1 cellular context compared by ENCODE assay signal in genomic region chr2:208359632-208359986, GRCh38.
TF ChIP-seq lines count a peak whose summit lies in the region.

No MANE protein-coding gene starts in this region.

TF ChIP-seq in GM12878, 131 proteins besides CTCF, POLR2A, EP300 and RAD21 (continued from another document):
- TF ChIP-seq TCF12 (IDR thresholded peaks at IDR 0.05; ENCODE audit: low read depth, low read length) (no peak), MYB (IDR thresholded peaks at IDR 0.05; ENCODE audit: borderline replicate concordance, low read depth, low read length) (no peak), CBFB (IDR thresholded peaks at IDR 0.05; ENCODE audit: low read depth) (no peak), NR2C1 (IDR thresholded peaks at IDR 0.05) (no peak), CEBPB (IDR thresholded peaks at IDR 0.05; ENCODE audit: borderline replicate concordance in 1 of 2, low read depth in 2 of 2, low read length in 2 of 2) (no peak), MEF2B (IDR thresholded peaks at IDR 0.05; ENCODE audit: partially characterized antibody, poor library complexity, severe bottlenecking) (no peak)
